ENCODE assay signal across 11 cellular contexts in the genomic region with DNA sequence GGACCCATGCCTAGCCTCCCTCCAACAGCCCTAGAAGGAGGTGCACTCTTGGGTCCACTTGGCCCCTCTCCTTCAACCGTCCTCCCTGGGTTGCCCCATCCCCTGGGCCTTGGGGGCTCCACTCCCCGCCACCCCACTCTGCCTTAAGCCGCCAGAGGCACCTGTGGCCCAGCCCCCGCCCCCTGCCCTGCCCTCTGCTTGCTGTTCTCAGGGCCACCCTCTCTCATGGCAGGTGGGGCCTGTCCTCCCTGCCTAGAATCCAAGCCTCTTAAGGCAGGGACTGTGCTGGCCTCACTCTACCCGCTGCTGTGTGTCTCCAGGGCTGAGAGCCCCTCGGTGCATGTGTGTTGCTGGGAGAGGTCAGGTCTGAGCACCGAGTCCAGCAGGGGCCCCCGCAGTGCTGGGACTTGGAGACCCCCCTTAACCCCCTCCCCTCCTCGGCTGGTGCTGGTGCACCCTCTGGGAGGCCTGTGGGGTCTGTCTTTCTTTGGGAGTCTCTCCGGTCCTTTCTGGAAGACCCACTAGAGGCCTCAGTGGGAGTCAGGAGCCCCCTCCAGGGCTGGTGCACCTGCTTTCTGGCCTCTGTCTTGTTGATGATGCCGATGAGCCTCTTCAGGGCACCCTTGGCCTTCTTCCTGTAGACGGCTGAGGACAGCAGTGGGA.
"Had no signal": no experiment of that assay in that cellular context is flagged by ENCODE, and none has a peak within 500 bp of the region (broad histone marks: within the 10 kb centered on the region; RNA-seq: fewer than 3 reads in every experiment).

No MANE protein-coding gene starts in this region.

- ATAC-seq: left colon had no signal

- H3K4me3 Mint-ChIP-seq: activated naive CD4-positive, alpha-beta T cell treated with anti-CD3 and anti-CD28 coated beads, Interleukin-2, amount 50 U/mL, for 24 hours; memory B cell; neural crest cell; type B pancreatic cell had no signal

- DNase-seq: activated CD4-positive, alpha-beta T cell treated with anti-CD3 and anti-CD28 coated beads, Interleukin-2, amount 50 U/mL, for 4 hours; activated CD8-positive, alpha-beta memory T cell treated with anti-CD3 and anti-CD28 coated beads, Interleukin-2, amount 50 U/mL, for 48 hours; stimulated activated CD4-positive, alpha-beta T cell treated with anti-CD3 and anti-CD28 coated beads, Interleukin-1b, Interleukin-23, amount 100 ng/mL, for 48 hours; stimulated activated naive CD4-positive, alpha-beta T cell had no signal

- H3K36me3 ChIP-seq: esophagus muscularis mucosa, suprapubic skin had no signal

- H3K9me3 Mint-ChIP-seq: activated naive CD4-positive, alpha-beta T cell treated with anti-CD3 and anti-CD28 coated beads, Interleukin-2, amount 50 U/mL, for 24 hours; neural crest cell had no signal

- H3K27ac Mint-ChIP-seq: activated naive CD4-positive, alpha-beta T cell treated with anti-CD3 and anti-CD28 coated beads, Interleukin-2, amount 50 U/mL, for 24 hours; memory B cell; type B pancreatic cell had no signal

- H3K4me1 Mint-ChIP-seq: activated naive CD4-positive, alpha-beta T cell treated with anti-CD3 and anti-CD28 coated beads, Interleukin-2, amount 50 U/mL, for 24 hours; memory B cell; neural crest cell had no signal

- H3K36me3 Mint-ChIP-seq: activated naive CD4-positive, alpha-beta T cell treated with anti-CD3 and anti-CD28 coated beads, Interleukin-2, amount 50 U/mL, for 24 hours; type B pancreatic cell had no signal

- H3K4me3 ChIP-seq: esophagus muscularis mucosa, suprapubic skin had no signal
